ENCODE assay signal across 18 cellular contexts in the genomic region with DNA sequence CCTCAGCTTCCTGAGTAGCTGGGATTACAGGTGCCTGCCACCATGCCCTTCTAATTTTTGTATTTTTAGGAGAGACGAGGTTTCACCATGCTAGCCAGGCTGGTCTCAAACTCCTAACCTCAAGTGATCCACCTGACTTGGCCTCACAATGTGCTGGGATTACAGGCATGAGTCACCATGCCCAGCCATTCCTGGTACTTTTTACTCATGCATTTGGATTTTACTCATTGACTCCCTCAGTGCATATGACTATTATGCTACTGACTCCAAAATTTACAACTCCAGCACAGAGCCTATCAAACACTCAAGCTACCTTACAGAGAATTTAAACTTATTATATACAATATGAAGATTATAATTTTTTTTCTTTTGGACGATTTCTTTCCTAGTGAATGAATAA.
A peak's percentile ranks its signal among the peaks of the same experiment; 100 is the strongest.
DNase-seq lines count a peak whose midpoint lies in the region; FAIRE-seq and TF ChIP-seq lines count a peak whose summit lies in the region.
"Had no signal": no experiment of that assay in that cellular context is flagged by ENCODE, and none has a peak within 500 bp of the region (broad histone marks: within the 10 kb centered on the region; RNA-seq: fewer than 3 reads in every experiment).

No MANE protein-coding gene starts in this region.

- H3K36me3 ChIP-seq in breast epithelium, result no peaks in the 10 kb centered on the region
- H3K36me3 ChIP-seq in mesenchymal stem cell (ENCODE audit: control insufficient read depth in 1 of 2, insufficient read depth in 2 of 2, low read depth in 1 of 2, low read length in 2 of 2), result no peaks in the 10 kb centered on the region

- no peak overlapping the region for H2BK120ac ChIP-seq in mesenchymal stem cell (ENCODE audit: low read depth, low read length)

- no peaks in the 10 kb centered on the region for H3K4me1 ChIP-seq in breast epithelium
- no peaks in the 10 kb centered on the region for H3K4me1 ChIP-seq in mesenchymal stem cell (ENCODE audit: control insufficient read depth, insufficient read depth, low read depth, low read length)
- H3K4me1 ChIP-seq: A549, Caco-2 had no signal

- no peak overlapping the region for H3K27ac Mint-ChIP-seq in MCF 10A (ENCODE audit: low read depth, unreplicated experiment)
- H3K27ac Mint-ChIP-seq: CD4-positive, alpha-beta T cell; H9 had no signal

- CTCF ChIA-PET in MCF 10A (lab: Yijun Ruan, JAX), result interaction anchor here (1.0 kb wide), 1 partner anchor 130 kb away, joined by 3 read pairs; no protein-coding TSS in a partner anchor

- H3K36me3 Mint-ChIP-seq in MCF 10A (ENCODE audit: insufficient read depth, unreplicated experiment), result no peaks in the 10 kb centered on the region

- POLR2A ChIA-PET in MCF 10A (lab: Yijun Ruan, JAX), result no interaction called here

- H3K4me3 ChIP-seq in breast epithelium, result no peak overlapping the region
- H3K4me3 ChIP-seq in epithelial cell of esophagus (ENCODE audit: low read length), result no peak overlapping the region
- no peak overlapping the region for H3K4me3 ChIP-seq in mesenchymal stem cell (ENCODE audit: insufficient read depth in 1 of 2, low read depth in 1 of 2, low read length in 2 of 2)
- H3K4me3 ChIP-seq: A549 had no signal

- H3K9ac ChIP-seq in mesenchymal stem cell (ENCODE audit: low read length), result no peak overlapping the region

- no peak for TF ChIP-seq POLR2A in breast epithelium (IDR thresholded peaks at IDR 0.05)
- no peak for TF ChIP-seq POLR2A in GM12891 (IDR thresholded peaks at IDR 0.05; ENCODE audit: low read depth, low read length)

- H3K4me2 ChIP-seq in mesenchymal stem cell (ENCODE audit: low read length, poor library complexity, severe bottlenecking), result no peak overlapping the region
- H3K4me2 ChIP-seq: A549 had no signal

- TF ChIP-seq CTCF in MCF 10A (IDR thresholded peaks at IDR 0.05; ENCODE audit: unreplicated experiment) (no peak), breast epithelium (IDR thresholded peaks at IDR 0.05) (no peak), epithelial cell of esophagus (IDR thresholded peaks at IDR 0.05; ENCODE audit: insufficient read depth, low read depth, low read length, missing control alignments) (no peak)

- peak overlapping the region; percentile 50 for H4K91ac ChIP-seq in mesenchymal stem cell (ENCODE audit: low read length)

- no peak overlapping the region for H3K14ac ChIP-seq in mesenchymal stem cell (ENCODE audit: low read length in 2 of 2)

- DNase-seq in MCF 10A (ENCODE audit: unreplicated experiment) (peak; percentile 7), breast epithelium (ENCODE audit: low spot score in 2 of 2) (no peak), epithelial cell of esophagus (ENCODE audit: low read depth) (peak; percentile 35), mesenchymal stem cell (no peak), GOT3 (lab: John Stamatoyannopoulos, UW) (no peak), GM12891 (ENCODE audit: insufficient read length, low spot score) (no peak), occipital lobe (lab: John Stamatoyannopoulos, UW) (no peak)
- DNase-seq: AML-193; Caco-2; CD4-positive, alpha-beta T cell; DMS153; DMS79; GDM1; H9 had no signal

- no peaks in the 10 kb centered on the region for H3K27me3 ChIP-seq in breast epithelium
- H3K27me3 ChIP-seq in mesenchymal stem cell (ENCODE audit: control insufficient read depth in 1 of 2, insufficient read depth in 1 of 2, low read length in 2 of 2), result no peaks in the 10 kb centered on the region

- no peak overlapping the region for H2BK15ac ChIP-seq in mesenchymal stem cell (ENCODE audit: low read depth, poor library complexity, severe bottlenecking)

- H3K9me3 ChIP-seq in breast epithelium (peaks cover 0 to 7% of the 10 kb centered on the region in 2 donors), mesenchymal stem cell (ENCODE audit: control insufficient read depth, low read length) (peaks cover 32% of the 10 kb centered on the region)
- H3K9me3 ChIP-seq: A549, Caco-2 had no signal

- H3K27ac ChIP-seq in breast epithelium (no peak overlapping the region), mesenchymal stem cell (ENCODE audit: low read length, poor library complexity, severe bottlenecking) (no peak overlapping the region)
- H3K27ac ChIP-seq: 22Rv1, A549, C4-2B had no signal

- BruUV-seq in MCF 10A (replicated peaks; lab: Mats Ljungman, UMichigan), result no TSS peak

- no peak overlapping the region for H2AK5ac ChIP-seq in mesenchymal stem cell (ENCODE audit: low read length, severe bottlenecking)

- no peak overlapping the region for H2BK12ac ChIP-seq in mesenchymal stem cell (ENCODE audit: low read length in 2 of 2)

- no peak overlapping the region for H3K23ac ChIP-seq in mesenchymal stem cell (ENCODE audit: low read length in 2 of 2)

- H2AFZ ChIP-seq in mesenchymal stem cell (ENCODE audit: low read depth, low read length), result no peak overlapping the region

- H4K8ac ChIP-seq in mesenchymal stem cell (ENCODE audit: low read length), result no peak overlapping the region

- H3K27me3 Mint-ChIP-seq in MCF 10A (ENCODE audit: insufficient read depth, unreplicated experiment), result no peaks in the 10 kb centered on the region
- H3K27me3 Mint-ChIP-seq: CD4-positive, alpha-beta T cell had no signal

- H2BK5ac ChIP-seq in mesenchymal stem cell (ENCODE audit: low read depth, low read length, poor library complexity, severe bottlenecking), result no peak overlapping the region

- no peak overlapping the region for H3K4ac ChIP-seq in mesenchymal stem cell (ENCODE audit: low read depth in 1 of 2, low read length in 2 of 2)

- no peak for FAIRE-seq in GM12891 (lab: Jason Lieb, UNC)
- FAIRE-seq: A549, H1 had no signal

- no peak overlapping the region for H3K4me3 Mint-ChIP-seq in MCF 10A (ENCODE audit: unreplicated experiment)
- H3K4me3 Mint-ChIP-seq: CD4-positive, alpha-beta T cell; H9 had no signal

- peaks cover 12% of the 10 kb centered on the region for H3K9me3 Mint-ChIP-seq in MCF 10A (ENCODE audit: unreplicated experiment)
- H3K9me3 Mint-ChIP-seq: H9 had no signal

- no peak overlapping the region for H3K18ac ChIP-seq in mesenchymal stem cell (ENCODE audit: low read depth in 1 of 2, low read length in 2 of 2)

- intact Hi-C loops in MCF 10A (cut with micrococcal nuclease), result no loop called here
- intact Hi-C loops in breast epithelium (cut with DNase I; ENCODE audit: low total_unique reads), result no loop called here

- WGBS in mesenchymal stem cell, result 81% methylated on average over 1 of the region's 2 CpGs

- H3K79me1 ChIP-seq in mesenchymal stem cell (replicated peaks; ENCODE audit: low read length, poor library complexity, severe bottlenecking), result no peaks in the 10 kb centered on the region

- H3K4me1 Mint-ChIP-seq in MCF 10A (ENCODE audit: insufficient read depth, unreplicated experiment), result no peaks in the 10 kb centered on the region
- H3K4me1 Mint-ChIP-seq: H9 had no signal

TF ChIP-seq in GM12891, 5 proteins besides CTCF, POLR2A, EP300 and RAD21:
- TF ChIP-seq SPI1 (IDR thresholded peaks at IDR 0.05; ENCODE audit: low read depth, low read length), result no peak
- no peak for TF ChIP-seq PAX5 (IDR thresholded peaks at IDR 0.05; ENCODE audit: insufficient read depth, low read length, severe bottlenecking)
- TF ChIP-seq TAF1 (IDR thresholded peaks at IDR 0.05; ENCODE audit: low read depth, low read length), result no peak
- no peak for TF ChIP-seq POLR2AphosphoS5 (IDR thresholded peaks at IDR 0.05; ENCODE audit: low read depth, low read length)
- no peak for TF ChIP-seq POU2F2 (IDR thresholded peaks at IDR 0.05; ENCODE audit: low read depth, low read length)
TF ChIP-seq in GM12891: peak in this region for 0.

Comparison
In these comparisons a context has a peak if more than half of its experiments do, and no peak if none do; other contexts are left out.
1. DNase-seq: peak in MCF 10A (single experiment) and epithelial cell of esophagus (single experiment); none in breast epithelium (0 of 2), mesenchymal stem cell (single experiment), GOT3 (single experiment), GM12891 (single experiment) and occipital lobe (single experiment).